Comparison of ENCODE assay signal across 8 cellular contexts in genomic region chr2:112482309-112483046, GRCh38. TPM values are rescaled to one million over a fixed set of nuclear protein-coding genes. Genes with fewer than 3 reads are reported as not detected.
DNase-seq lines count a peak whose midpoint lies in the region; ATAC-seq, FAIRE-seq and TF ChIP-seq lines count a peak whose summit lies in the region.

No MANE protein-coding gene starts in this region.

- H3K4me1 Mint-ChIP-seq in activated naive CD8-positive, alpha-beta T cell (ENCODE audit: low read depth): peaks cover 24% of the 10 kb centered on the region

- ATAC-seq in Right ventricle myocardium inferior (no peak), HG03159 (IDR thresholded peaks at IDR 0.05; ENCODE audit: unreplicated experiment) (peak; percentile 22), Right ventricle myocardium superior (ENCODE audit: poor library complexity) (peak; percentile 12), pancreas (peak in 3 of 4 donors; percentile 16 to 20 (median 20)), HG03108 (IDR thresholded peaks at IDR 0.05; ENCODE audit: unreplicated experiment) (no peak)

- H3K27ac ChIP-seq in pancreas: peak overlapping the region; percentile 57 to 67 (median 64)

- no peaks in the 10 kb centered on the region for H3K9me3 ChIP-seq in pancreas

- peak overlapping the region; percentile 94 for H3K4me3 Mint-ChIP-seq in activated naive CD8-positive, alpha-beta T cell

- peak; percentile 83 for DNase-seq in Right ventricle myocardium inferior (ENCODE audit: missing footprints)
- DNase-seq in cardiac septum (ENCODE audit: low spot score): no peak
- DNase-seq in RKO (ENCODE audit: low spot score): peak; percentile 51
- DNase-seq in Right ventricle myocardium superior: peak; percentile 53
- peak; percentile 13 to 73 (median 42) for DNase-seq in pancreas

- no peak for TF ChIP-seq CTCF in pancreas (IDR thresholded peaks at IDR 0.05)

- FAIRE-seq in pancreas (lab: Jason Lieb, UNC): no peak

- WGBS in pancreas, 2 donors: 0 to 1% methylated on average over 65 to 77 of the region's 77 CpGs

- H3K36me3 Mint-ChIP-seq in activated naive CD8-positive, alpha-beta T cell: peaks cover 2% of the 10 kb centered on the region

- H3K27ac Mint-ChIP-seq in activated naive CD8-positive, alpha-beta T cell: peak overlapping the region; percentile 75

- H3K36me3 ChIP-seq in pancreas: no peaks in the 10 kb centered on the region

- H3K4me3 ChIP-seq in pancreas: peak overlapping the region; percentile 64 to 73 (median 70)

- H3K9me3 Mint-ChIP-seq in activated naive CD8-positive, alpha-beta T cell (ENCODE audit: low read depth): no peaks in the 10 kb centered on the region

- peaks cover 3 to 13% (median 7%) of the 10 kb centered on the region in 3 donors for H3K4me1 ChIP-seq in pancreas

- H3K27me3 ChIP-seq in pancreas: no peaks in the 10 kb centered on the region

- intact Hi-C loops in Right ventricle myocardium inferior (cut with DNase I) (loop anchor here (5.0 kb wide), 1 partner anchor 100 kb away; the partner anchor contains the start of gene CHCHD5), cardiac septum (cut with DNase I) (loop anchor here (5.0 kb wide), 1 partner anchor 60 kb away; the partner anchor contains the start of gene POLR1B), Right ventricle myocardium superior (cut with DNase I) (loop anchor here (2.0 kb wide), 1 partner anchor 100 kb away; no protein-coding TSS in a partner anchor), pancreas (cut with DNase I) (loop anchor here in 1 of 3 donors (10.0 kb wide), 1 partner anchor 102 kb away; the partner anchor contains the start of gene CHCHD5)

- peaks cover 1% of the 10 kb centered on the region for H3K27me3 Mint-ChIP-seq in activated naive CD8-positive, alpha-beta T cell

RNA-seq across cellular contexts. Expression of gene TTL, which starts 0.5 kb away (rescaled TPM):
- 52.0 TPM for total RNA-seq in Right ventricle myocardium inferior
- total RNA-seq in cardiac septum: 54.1 TPM
- total RNA-seq in Right ventricle myocardium superior: 47.9 TPM
- 10 to 100 TPM in 2 of 6 donors, 1 to 10 TPM in 4; 7.0 to 16.8 (median 8.3) TPM for total RNA-seq in pancreas
- polyA plus RNA-seq in pancreas: 1 to 10 TPM; 6.6 to 7.4 TPM

RNA-seq across cellular contexts. Expression of gene RGPD8, which starts 49.0 kb away (rescaled TPM):
- total RNA-seq in Right ventricle myocardium inferior (4.8 TPM), cardiac septum (10.6 TPM), Right ventricle myocardium superior (5.2 TPM), pancreas (10 to 100 TPM in 3 of 6 donors, 1 to 10 TPM in 3; 3.5 to 15.4 (median 11.2) TPM)
- polyA plus RNA-seq in pancreas: 1 to 10 TPM in 1 of 2 donors, under 1 TPM in 1; 0.99 to 1.4 TPM

RNA-seq across cellular contexts. Expression of gene POLR1B, which starts 59.8 kb away (rescaled TPM):
- total RNA-seq in Right ventricle myocardium inferior: 9.7 TPM
- total RNA-seq in cardiac septum: 10.1 TPM
- 9.1 TPM for total RNA-seq in Right ventricle myocardium superior
- total RNA-seq in pancreas: 10 to 100 TPM in 4 of 6 donors, 1 to 10 TPM in 2; 9.3 to 16.9 (median 13.4) TPM
- 1 to 10 TPM; 5.5 to 6.2 TPM for polyA plus RNA-seq in pancreas

Comparison
In these comparisons a context has a peak if more than half of its experiments do, and no peak if none do; other contexts are left out.
1. ATAC-seq: peak in HG03159 (single experiment), Right ventricle myocardium superior (single experiment) and pancreas (3 of 4); none in Right ventricle myocardium inferior (single experiment) and HG03108 (single experiment).